ENCODE assay signal across 35 cellular contexts in genomic region chr1:53851571-53852282, GRCh38. TPM values are rescaled to one million over a fixed set of nuclear protein-coding genes. Genes with fewer than 3 reads are reported as not detected.
"Had no signal": no experiment of that assay in that cellular context is flagged by ENCODE, and none has a peak within 500 bp of the region (broad histone marks: within the 10 kb centered on the region; RNA-seq: fewer than 3 reads in every experiment).

No MANE protein-coding gene starts in this region.

- H3K27me3 ChIP-seq: breast epithelium, left lung, sigmoid colon, stomach, thyroid gland, upper lobe of left lung, vagina had no signal

- H3K4me3 ChIP-seq: breast epithelium, left lung, lower lobe of right lung, sigmoid colon, smooth muscle cell, stomach, thyroid gland, upper lobe of left lung, vagina had no signal

- ATAC-seq: esophagus mucosa; natural killer cell treated with Interleukin-12 subunit alpha and Interleukin-12 subunit beta and Interleukin-15 and Interleukin-18, amount 100 ng/mL, for 72 hours; stimulated activated naive B cell treated with anti-CD40 and anti-IgM and Interleukin-4, amounts not matched to agents 10 μg/mL and 1 μg/mL and 100 μg/mL, for 72 hours had no signal

- H3K4me1 ChIP-seq: breast epithelium, left lung, lower lobe of right lung, sigmoid colon, stomach, thyroid gland, upper lobe of left lung, vagina had no signal

- DNase-seq: activated CD4-positive, alpha-beta T cell treated with anti-CD3 and anti-CD28 coated beads for 4 hours; activated CD4-positive, alpha-beta T cell treated with anti-CD3 and anti-CD28 coated beads, Interleukin-2, amount 50 U/mL, for 48 hours; activated CD8-positive, alpha-beta memory T cell treated with anti-CD3 and anti-CD28 coated beads for 24 hours; activated CD8-positive, alpha-beta memory T cell treated with anti-CD3 and anti-CD28 coated beads, Interleukin-2, amount 50 U/mL, for 4 hours; activated gamma-delta T cell; activated naive CD4-positive, alpha-beta T cell treated with anti-CD3 and anti-CD28 coated beads, Interleukin-2, amount 10 ng/mL, durations not matched to agents 7 days and 5 days; activated naive CD8-positive, alpha-beta T cell treated with anti-CD3 and anti-CD28 coated beads, Interleukin-2, amount 10 ng/mL, durations not matched to agents 7 days and 5 days; activated T-cell treated with anti-CD3 and anti-CD28 coated beads, Interleukin-2, amount 50 U/mL, for 1 hour; central memory CD4-positive, alpha-beta T cell; foreskin fibroblast; head of caudate nucleus; hippocampal formation; left lung; lower lobe of right lung; mesenchymal stem cell; posterior cingulate gyrus; sigmoid colon; stimulated activated CD4-positive, alpha-beta T cell treated with anti-CD3 and anti-CD28 coated beads, Interleukin-1b, Interleukin-23, amount 100 ng/mL, for 48 hours; stimulated activated CD4-positive, alpha-beta T cell treated with anti-CD3 and anti-CD28 coated beads, Interleukin-4, amount 100 ng/mL, for 4 hours; stimulated activated CD8-positive, alpha-beta memory T cell treated with anti-CD3 and anti-CD28 coated beads, Interleukin-4, amount 100 ng/mL, for 48 hours; stimulated activated naive B cell treated with anti-CD40 and anti-IgM and Interleukin-4, amounts not matched to agents 10 μg/mL and 1 μg/mL and 100 μg/mL, for 72 hours; stomach; T-helper 9 cell had no signal

- H3K4me1 Mint-ChIP-seq: activated naive CD4-positive, alpha-beta T cell treated with anti-CD3 and anti-CD28 coated beads, Interleukin-2, amount 10 ng/mL, durations not matched to agents 7 days and 5 days; activated naive CD8-positive, alpha-beta T cell treated with anti-CD3 and anti-CD28 coated beads, Interleukin-2, amount 10 ng/mL, durations not matched to agents 7 days and 5 days; stimulated activated naive B cell treated with anti-CD40 and anti-IgM and Interleukin-4, amounts not matched to agents 10 μg/mL and 1 μg/mL and 100 μg/mL, for 72 hours had no signal

- H3K4me2 ChIP-seq: smooth muscle cell had no signal

- H3K27ac Mint-ChIP-seq: activated naive CD4-positive, alpha-beta T cell treated with anti-CD3 and anti-CD28 coated beads, Interleukin-2, amount 10 ng/mL, durations not matched to agents 7 days and 5 days; activated naive CD8-positive, alpha-beta T cell treated with anti-CD3 and anti-CD28 coated beads, Interleukin-2, amount 10 ng/mL, durations not matched to agents 7 days and 5 days; activated T-helper 1 cell treated with anti-CD3 and anti-CD28 coated beads, Interleukin-12 subunit alpha, Interleukin-12 subunit beta, Interleukin-2, Interleukin-4 antibody, amounts not matched to agents 30 ng/mL and 10 ng/mL and 1 ng/mL, durations not matched to agents 14 hours and 24 hours and 36 hours; natural killer cell treated with Interleukin-12 subunit alpha and Interleukin-12 subunit beta and Interleukin-15 and Interleukin-18, amount 100 ng/mL, for 72 hours; stimulated activated naive B cell treated with anti-CD40 and anti-IgM and Interleukin-4, amounts not matched to agents 10 μg/mL and 1 μg/mL and 100 μg/mL, for 72 hours had no signal

- H3K27ac ChIP-seq: breast epithelium, left lung, lower lobe of right lung, sigmoid colon, stomach, thyroid gland, upper lobe of left lung, vagina, VCaP had no signal

- H3K9me3 Mint-ChIP-seq: activated naive CD4-positive, alpha-beta T cell treated with anti-CD3 and anti-CD28 coated beads, Interleukin-2, amount 10 ng/mL, durations not matched to agents 7 days and 5 days; activated naive CD8-positive, alpha-beta T cell treated with anti-CD3 and anti-CD28 coated beads, Interleukin-2, amount 10 ng/mL, durations not matched to agents 7 days and 5 days; activated T-helper 1 cell treated with anti-CD3 and anti-CD28 coated beads, Interleukin-12 subunit alpha, Interleukin-12 subunit beta, Interleukin-2, Interleukin-4 antibody, amounts not matched to agents 30 ng/mL and 10 ng/mL and 1 ng/mL, durations not matched to agents 14 hours and 24 hours and 36 hours; natural killer cell treated with Interleukin-12 subunit alpha and Interleukin-12 subunit beta and Interleukin-15 and Interleukin-18, amount 100 ng/mL, for 72 hours; stimulated activated naive B cell treated with anti-CD40 and anti-IgM and Interleukin-4, amounts not matched to agents 10 μg/mL and 1 μg/mL and 100 μg/mL, for 72 hours had no signal

- H3K27me3 Mint-ChIP-seq: activated naive CD8-positive, alpha-beta T cell treated with anti-CD3 and anti-CD28 coated beads, Interleukin-2, amount 10 ng/mL, durations not matched to agents 7 days and 5 days; stimulated activated naive B cell treated with anti-CD40 and anti-IgM and Interleukin-4, amounts not matched to agents 10 μg/mL and 1 μg/mL and 100 μg/mL, for 72 hours had no signal

- H3K4me3 Mint-ChIP-seq: activated naive CD4-positive, alpha-beta T cell treated with anti-CD3 and anti-CD28 coated beads, Interleukin-2, amount 10 ng/mL, durations not matched to agents 7 days and 5 days; activated naive CD8-positive, alpha-beta T cell treated with anti-CD3 and anti-CD28 coated beads, Interleukin-2, amount 10 ng/mL, durations not matched to agents 7 days and 5 days; activated T-helper 1 cell treated with anti-CD3 and anti-CD28 coated beads, Interleukin-12 subunit alpha, Interleukin-12 subunit beta, Interleukin-2, Interleukin-4 antibody, amounts not matched to agents 30 ng/mL and 10 ng/mL and 1 ng/mL, durations not matched to agents 14 hours and 24 hours and 36 hours; natural killer cell treated with Interleukin-12 subunit alpha and Interleukin-12 subunit beta and Interleukin-15 and Interleukin-18, amount 100 ng/mL, for 72 hours; stimulated activated naive B cell treated with anti-CD40 and anti-IgM and Interleukin-4, amounts not matched to agents 10 μg/mL and 1 μg/mL and 100 μg/mL, for 72 hours had no signal

- H3K9me3 ChIP-seq: breast epithelium, left lung, lower lobe of right lung, sigmoid colon, stomach, thyroid gland, upper lobe of left lung, vagina had no signal

RNA-seq across cellular contexts. Expression of gene DIO1, which starts 42.3 kb away (rescaled TPM):
- total RNA-seq: activated naive CD8-positive, alpha-beta T cell treated with anti-CD3 and anti-CD28 coated beads, Interleukin-2, amount 10 ng/mL, durations not matched to agents 7 days and 5 days; activated T-helper 1 cell treated with anti-CD3 and anti-CD28 coated beads, Interleukin-12 subunit alpha, Interleukin-12 subunit beta, Interleukin-2, Interleukin-4 antibody, amounts not matched to agents 30 ng/mL and 10 ng/mL and 1 ng/mL, durations not matched to agents 14 hours and 24 hours and 36 hours; endothelial cell of umbilical vein; esophagus mucosa; kidney epithelial cell; lower lobe of right lung; natural killer cell treated with Interleukin-12 subunit alpha and Interleukin-12 subunit beta and Interleukin-15 and Interleukin-18, amount 100 ng/mL, for 72 hours; osteoblast; sigmoid colon; smooth muscle cell; stomach; vagina had no signal
- polyA plus RNA-seq: endothelial cell of umbilical vein, sigmoid colon, stomach had no signal
